In the genomic region with DNA sequence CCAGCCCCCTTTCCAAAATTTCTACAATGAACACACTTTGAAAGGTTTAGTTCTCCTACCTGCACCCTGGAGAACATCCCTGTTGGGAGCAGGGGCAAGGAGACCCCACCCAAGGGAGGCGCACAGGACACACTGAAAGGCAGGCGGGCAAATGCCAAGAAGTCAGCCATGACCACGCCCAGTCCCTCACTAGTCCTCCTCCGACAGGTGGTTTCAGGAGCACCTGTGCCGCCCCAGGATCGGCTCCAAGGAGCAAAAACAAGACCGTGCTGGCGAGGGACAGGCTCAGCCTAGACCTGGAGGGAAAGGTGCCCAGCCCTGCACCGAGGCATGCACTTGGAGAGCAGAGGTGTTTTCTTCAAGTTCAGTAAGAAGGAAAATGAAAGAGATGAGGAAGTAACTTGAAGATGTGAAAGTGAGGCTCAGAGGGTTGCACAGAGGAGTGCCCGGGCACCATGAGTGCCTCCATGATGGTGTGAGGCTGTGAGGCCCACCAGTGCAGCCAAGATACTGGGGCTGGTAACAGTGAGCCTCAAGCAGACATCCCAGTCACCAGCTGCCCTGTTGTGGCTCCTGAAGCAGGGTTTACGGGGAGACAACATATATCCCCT, we compare ENCODE assay signal across 20 cellular contexts. TPM values are rescaled to one million over a fixed set of nuclear protein-coding genes. Genes with fewer than 3 reads are reported as not detected.
DNase-seq lines count a peak whose midpoint lies in the region; ATAC-seq, FAIRE-seq and TF ChIP-seq lines count a peak whose summit lies in the region.
"Had no signal": no experiment of that assay in that cellular context is flagged by ENCODE, and none has a peak within 500 bp of the region (broad histone marks: within the 10 kb centered on the region; RNA-seq: fewer than 3 reads in every experiment).

No MANE protein-coding gene starts in this region.

- peak; percentile 47 for ATAC-seq in activated CD4-positive, alpha-beta T cell treated with anti-CD3 and anti-CD28 coated beads for 36 hours
- ATAC-seq in K562: no peak
- ATAC-seq: A549, pancreas had no signal

- no TSS peak for BruUV-seq in K562 (replicated peaks; lab: Mats Ljungman, UMichigan)

- peaks cover 4% of the 10 kb centered on the region for H3K9me1 ChIP-seq in K562 (ENCODE audit: control insufficient read depth, insufficient read depth, low read length)

- H3K36me3 Mint-ChIP-seq in activated CD4-positive, alpha-beta T cell treated with anti-CD3 and anti-CD28 coated beads for 36 hours (ENCODE audit: low read depth): peaks cover 44% of the 10 kb centered on the region
- H3K36me3 Mint-ChIP-seq in activated CD4-positive, alpha-beta T cell treated with anti-CD3 and anti-CD28 coated beads, Interleukin-2, amount 10 ng/mL, durations not matched to agents 24 days and 14 days (ENCODE audit: low read depth): peaks cover 63% of the 10 kb centered on the region

- no peak for DNase-seq in activated CD4-positive, alpha-beta T cell treated with anti-CD3 and anti-CD28 coated beads for 36 hours
- no peak for DNase-seq in activated CD4-positive, alpha-beta T cell treated with anti-CD3 and anti-CD28 coated beads, Interleukin-2, amount 10 ng/mL, durations not matched to agents 24 days and 14 days
- peak; percentile 49 for DNase-seq in MV-4-11 (lab: John Stamatoyannopoulos, UW)
- no peak for DNase-seq in K562 (ENCODE audit: extremely low read depth in 1 of 4, low spot score in 3 of 4)
- peak; percentile 37 for DNase-seq in small intestine
- DNase-seq in NCI-H2029 treated with DMSO at 0.1 percent for 48 hours (lab: John Stamatoyannopoulos, UW): no peak
- no peak for DNase-seq in sigmoid colon
- DNase-seq in LoVo (ENCODE audit: low spot score): no peak
- DNase-seq: activated CD8-positive, alpha-beta memory T cell treated with anti-CD3 and anti-CD28 coated beads, Interleukin-2, amount 50 U/mL, for 4 hours; adrenal gland; caudate nucleus; CD4-positive, alpha-beta memory T cell; DMS79 treated with DMSO at 0.1 percent for 48 hours; HFFc6; NCI-H2081; pancreas; upper lobe of left lung; WERI-Rb-1 had no signal

- peak overlapping the region; percentile 76 for H3K27ac Mint-ChIP-seq in activated CD4-positive, alpha-beta T cell treated with anti-CD3 and anti-CD28 coated beads for 36 hours
- no peak overlapping the region for H3K27ac Mint-ChIP-seq in activated CD4-positive, alpha-beta T cell treated with anti-CD3 and anti-CD28 coated beads, Interleukin-2, amount 10 ng/mL, durations not matched to agents 24 days and 14 days
- H3K27ac Mint-ChIP-seq: HFFc6 had no signal

- peaks cover 93% of the 10 kb centered on the region for H3K36me3 ChIP-seq in K562 (ENCODE audit: control insufficient read depth, insufficient read depth, low read length)
- peaks cover 14 to 29% of the 10 kb centered on the region in 2 donors for H3K36me3 ChIP-seq in small intestine (ENCODE audit: control insufficient read depth in 2 of 2, insufficient read depth in 2 of 2, low read length in 2 of 2)
- peaks cover 5 to 73% (median 28%) of the 10 kb centered on the region in 4 donors for H3K36me3 ChIP-seq in sigmoid colon

- in situ Hi-C loops in K562 (cut with MboI): no loop called here

- H3K27me3 Mint-ChIP-seq in activated CD4-positive, alpha-beta T cell treated with anti-CD3 and anti-CD28 coated beads for 36 hours: no peaks in the 10 kb centered on the region
- no peaks in the 10 kb centered on the region for H3K27me3 Mint-ChIP-seq in activated CD4-positive, alpha-beta T cell treated with anti-CD3 and anti-CD28 coated beads, Interleukin-2, amount 10 ng/mL, durations not matched to agents 24 days and 14 days
- H3K27me3 Mint-ChIP-seq: CD4-positive, alpha-beta memory T cell had no signal

- no peak overlapping the region for H3K4me3 Mint-ChIP-seq in activated CD4-positive, alpha-beta T cell treated with anti-CD3 and anti-CD28 coated beads for 36 hours
- H3K4me3 Mint-ChIP-seq in activated CD4-positive, alpha-beta T cell treated with anti-CD3 and anti-CD28 coated beads, Interleukin-2, amount 10 ng/mL, durations not matched to agents 24 days and 14 days: no peak overlapping the region
- H3K4me3 Mint-ChIP-seq: CD4-positive, alpha-beta memory T cell; HFFc6 had no signal

- H3K4me1 Mint-ChIP-seq in activated CD4-positive, alpha-beta T cell treated with anti-CD3 and anti-CD28 coated beads for 36 hours: peaks cover 11% of the 10 kb centered on the region
- H3K4me1 Mint-ChIP-seq in activated CD4-positive, alpha-beta T cell treated with anti-CD3 and anti-CD28 coated beads, Interleukin-2, amount 10 ng/mL, durations not matched to agents 24 days and 14 days: peaks cover 14% of the 10 kb centered on the region

- TF ChIP-seq RAD21 in K562 (CRISPR knock-in tag; conservative IDR thresholded peaks at IDR 0.05 in 1 of 2, IDR thresholded peaks at IDR 0.05 in 1 of 2): no peak

- POLR2A ChIA-PET in activated CD4-positive, alpha-beta T cell treated with anti-CD3 and anti-CD28 coated beads for 36 hours (lab: Charles Lee): no interaction called here
- POLR2A ChIA-PET in K562 (lab: Yijun Ruan, JAX): interaction anchor here (1.0 kb wide), 2 partner anchors 10 to 109 kb away, joined by 3 read pairs; no protein-coding TSS in a partner anchor

- H3K4me1 ChIP-seq in K562 (replicated peaks in 1 of 2; ENCODE audit: control insufficient read depth in 2 of 2, insufficient read depth in 2 of 2, low read length in 2 of 2) (peaks cover 0 to 3% of the 10 kb centered on the region in 2 experiments; a peak in 1 of 5 replicates), small intestine (ENCODE audit: control insufficient read depth in 2 of 2, insufficient read depth in 1 of 2, low read depth in 1 of 2, low read length in 1 of 2) (no peaks in the 10 kb centered on the region), sigmoid colon (peaks cover 0 to 7% (median 0%) of the 10 kb centered on the region in 4 donors)
- H3K4me1 ChIP-seq: A549, adrenal gland, pancreas, upper lobe of left lung had no signal

- intact Hi-C loops in activated CD4-positive, alpha-beta T cell treated with anti-CD3 and anti-CD28 coated beads for 36 hours (cut with DNase I, micrococcal nuclease): no loop called here
- intact Hi-C loops in activated CD4-positive, alpha-beta T cell treated with anti-CD3 and anti-CD28 coated beads, Interleukin-2, amount 10 ng/mL, durations not matched to agents 24 days and 14 days (cut with micrococcal nuclease): no loop called here
- intact Hi-C loops in K562 (cut with micrococcal nuclease): no loop called here
- intact Hi-C loops in sigmoid colon (cut with DNase I): no loop called here

- H3K4me2 ChIP-seq in K562 (ENCODE audit: insufficient read depth, low read length): no peak overlapping the region
- H3K4me2 ChIP-seq: A549 had no signal

- no peaks in the 10 kb centered on the region for H3K9me3 Mint-ChIP-seq in activated CD4-positive, alpha-beta T cell treated with anti-CD3 and anti-CD28 coated beads for 36 hours (ENCODE audit: low read depth)
- no peaks in the 10 kb centered on the region for H3K9me3 Mint-ChIP-seq in activated CD4-positive, alpha-beta T cell treated with anti-CD3 and anti-CD28 coated beads, Interleukin-2, amount 10 ng/mL, durations not matched to agents 24 days and 14 days
- H3K9me3 Mint-ChIP-seq: CD4-positive, alpha-beta memory T cell; HFFc6 had no signal

- TF ChIP-seq CTCF in K562 (IDR thresholded peaks at IDR 0.05 in 2 of 3, conservative IDR thresholded peaks at IDR 0.05 in 1 of 3; ENCODE audit: insufficient read depth in 2 of 3, low read depth in 1 of 3, low read length in 3 of 3): no peak
- no peak for TF ChIP-seq CTCF in sigmoid colon (IDR thresholded peaks at IDR 0.05)

- CTCF ChIA-PET in activated CD4-positive, alpha-beta T cell treated with anti-CD3 and anti-CD28 coated beads for 36 hours (lab: Charles Lee): no interaction called here
- CTCF ChIA-PET in K562 (lab: Yijun Ruan, JAX; ENCODE audit: low intra/inter-chr PET ratio): no interaction called here

- 94% methylated on average over 11 of the region's 11 CpGs for WGBS in K562 (ENCODE audit: insufficient coverage, low coverage, missing lambda C conversion rate)
- WGBS in small intestine, 3 donors: 37 to 79% (median 40%) methylated on average over 11 of the region's 11 CpGs
- WGBS in sigmoid colon, 2 donors: 57 to 83% methylated on average over 11 of the region's 11 CpGs

- 0 out of 2 replicates have a peak, but pooled peaks cover 3% of the 10 kb centered on the region for H4K20me1 ChIP-seq in K562 (replicated peaks; ENCODE audit: control insufficient read depth, insufficient read depth, low read length)

- no peak overlapping the region for H3K4me3 ChIP-seq in K562
- no peak overlapping the region for H3K4me3 ChIP-seq in small intestine (ENCODE audit: low read depth in 1 of 2, low read length in 2 of 2)
- no peak overlapping the region for H3K4me3 ChIP-seq in sigmoid colon
- H3K4me3 ChIP-seq: A549, adrenal gland, pancreas, upper lobe of left lung had no signal

- no peaks in the 10 kb centered on the region for H3K9me3 ChIP-seq in K562 (replicated peaks; ENCODE audit: control insufficient read depth, insufficient read depth, low read depth, low read length)
- no peaks in the 10 kb centered on the region for H3K9me3 ChIP-seq in small intestine (ENCODE audit: control insufficient read depth, low read depth)
- H3K9me3 ChIP-seq in sigmoid colon: no peaks in the 10 kb centered on the region
- H3K9me3 ChIP-seq: A549, adrenal gland, pancreas, upper lobe of left lung had no signal

- FAIRE-seq in K562 (lab: Jason Lieb, UNC) (no peak), small intestine (lab: Jason Lieb, UNC) (no peak)
- FAIRE-seq: A549, pancreas, RCC 7860 had no signal

- H3K27me3 ChIP-seq in K562 (ENCODE audit: control insufficient read depth in 2 of 2, insufficient read depth in 2 of 2, low read length in 2 of 2) (no peaks in the 10 kb centered on the region), small intestine (ENCODE audit: control insufficient read depth in 2 of 2, insufficient read depth in 2 of 2, low read length in 2 of 2) (no peaks in the 10 kb centered on the region), sigmoid colon (no peaks in the 10 kb centered on the region)
- H3K27me3 ChIP-seq: adrenal gland, pancreas, upper lobe of left lung had no signal

- H3K9ac ChIP-seq in K562 (ENCODE audit: insufficient read depth in 1 of 2, low read depth in 2 of 2, low read length in 2 of 2): no peak overlapping the region

- no peak overlapping the region for H2AFZ ChIP-seq in K562 (ENCODE audit: low read depth, low read length)

- no peak overlapping the region for H3K27ac ChIP-seq in K562 (ENCODE audit: extremely low read depth, low read depth, low read length)
- H3K27ac ChIP-seq in small intestine (ENCODE audit: low read depth in 1 of 2, low read length in 1 of 2): no peak overlapping the region
- H3K27ac ChIP-seq in sigmoid colon: no peak overlapping the region
- H3K27ac ChIP-seq: A549, adrenal gland, pancreas, upper lobe of left lung, WERI-Rb-1 had no signal

- H3K79me2 ChIP-seq in K562 (ENCODE audit: control insufficient read depth, insufficient read depth, low read length): peaks cover 13% of the 10 kb centered on the region; the same call in 1 of the 3 replicates

- TF ChIP-seq EP300 in K562 (IDR thresholded peaks at IDR 0.05; ENCODE audit: low read length): no peak
- TF ChIP-seq EP300 in sigmoid colon (IDR thresholded peaks at IDR 0.05): no peak

- no peak for TF ChIP-seq POLR2A in K562 (conservative IDR thresholded peaks at IDR 0.05)
- TF ChIP-seq POLR2A in sigmoid colon (IDR thresholded peaks at IDR 0.05): no peak

RNA-seq across cellular contexts. Expression of gene NADK, which starts 19.6 kb away (rescaled TPM):
- 10 to 100 TPM; 53.1 to 56.2 TPM for total RNA-seq in activated CD4-positive, alpha-beta T cell treated with anti-CD3 and anti-CD28 coated beads for 36 hours
- 91.3 and 94.5 TPM in 2 replicates for total RNA-seq in activated CD4-positive, alpha-beta T cell treated with anti-CD3 and anti-CD28 coated beads, Interleukin-2, amount 10 ng/mL, durations not matched to agents 24 days and 14 days
- total RNA-seq in K562 (2011; cell fraction: chromatin; rRNA removed; ENCODE audit: low replicate concordance): 266 and 574 TPM in 2 replicates
- total RNA-seq in K562 (2011; cell fraction: nucleolus; rRNA removed): 372 and 388 TPM in 2 replicates
- 193 and 246 TPM in 2 replicates for total RNA-seq in K562 (2011; cell fraction: nucleoplasm; rRNA removed)
- total RNA-seq in K562 (2014; rRNA removed): 116 and 133 TPM in 2 replicates
- 35.7 and 46.1 TPM in 2 replicates for total RNA-seq in K562 (2014; rRNA removed; fragmentation: Illumina TruSeq; extraction: Trizol)
- 63.0 and 66.6 TPM in 2 replicates for total RNA-seq in K562 (2015; rRNA removed; fragmentation: Illumina TruSeq; extraction: Trizol)
- 131 and 135 TPM in 2 replicates for total RNA-seq in K562 (2021)
- polyA plus RNA-seq in K562 (2011; rRNA removed): 99.6 and 121 TPM in 2 replicates
- polyA plus RNA-seq in K562 (2011; cell fraction: cytosol; rRNA removed): 62.8 and 91.9 TPM in 2 replicates
- 448 and 488 TPM in 2 replicates for polyA plus RNA-seq in K562 (2011; cell fraction: nucleus; rRNA removed)
- 76.9 and 85.6 TPM in 2 replicates for polyA plus RNA-seq in K562 (2012)
- 75.1 and 81.2 TPM in 2 replicates for polyA plus RNA-seq in K562 (2014; fragmentation: Illumina TruSeq; extraction: Trizol)
- polyA plus RNA-seq in K562 (2014; fragmentation: Nextera tagmentation; extraction: Ambion mirVana): 1 to 10 TPM; 1.5 to 2.1 TPM
- 131 and 149 TPM in 2 replicates for polyA plus RNA-seq in K562 (2014; rRNA removed)
- 23.4 and 41.8 TPM in 2 replicates for polyA minus RNA-seq in K562 (2011; rRNA and poly(A)+ RNA removed)
- 54.8 and 55.2 TPM in 2 replicates for polyA minus RNA-seq in K562 (2011; cell fraction: cytosol; rRNA and poly(A)+ RNA removed)
- polyA minus RNA-seq in K562 (2011; cell fraction: nucleus; rRNA and poly(A)+ RNA removed): 94.5 and 123 TPM in 2 replicates
- polyA plus RNA-seq in small intestine: 10 to 100 TPM; 67.8 to 84.1 (median 70.0) TPM
- total RNA-seq in sigmoid colon: 10 to 100 TPM; 34.9 to 66.7 (median 42.4) TPM
- polyA plus RNA-seq in sigmoid colon: 100 to 1,000 TPM in 2 of 3 donors, 10 to 100 TPM in 1; 72.7 to 121 (median 107) TPM

Comparison
In these comparisons a context has a peak if more than half of its experiments do, and no peak if none do; other contexts are left out.
1. DNase-seq: peak in MV-4-11 (single experiment) and small intestine (single experiment); none in activated CD4-positive, alpha-beta T cell treated with anti-CD3 and anti-CD28 coated beads for 36 hours (single experiment), activated CD4-positive, alpha-beta T cell treated with anti-CD3 and anti-CD28 coated beads, Interleukin-2, amount 10 ng/mL, durations not matched to agents 24 days and 14 days (single experiment), K562 (0 of 4), NCI-H2029 treated with DMSO at 0.1 percent for 48 hours (single experiment), sigmoid colon (single experiment) and LoVo (single experiment).